ENCODE assay signal across 17 cellular contexts in the genomic region with DNA sequence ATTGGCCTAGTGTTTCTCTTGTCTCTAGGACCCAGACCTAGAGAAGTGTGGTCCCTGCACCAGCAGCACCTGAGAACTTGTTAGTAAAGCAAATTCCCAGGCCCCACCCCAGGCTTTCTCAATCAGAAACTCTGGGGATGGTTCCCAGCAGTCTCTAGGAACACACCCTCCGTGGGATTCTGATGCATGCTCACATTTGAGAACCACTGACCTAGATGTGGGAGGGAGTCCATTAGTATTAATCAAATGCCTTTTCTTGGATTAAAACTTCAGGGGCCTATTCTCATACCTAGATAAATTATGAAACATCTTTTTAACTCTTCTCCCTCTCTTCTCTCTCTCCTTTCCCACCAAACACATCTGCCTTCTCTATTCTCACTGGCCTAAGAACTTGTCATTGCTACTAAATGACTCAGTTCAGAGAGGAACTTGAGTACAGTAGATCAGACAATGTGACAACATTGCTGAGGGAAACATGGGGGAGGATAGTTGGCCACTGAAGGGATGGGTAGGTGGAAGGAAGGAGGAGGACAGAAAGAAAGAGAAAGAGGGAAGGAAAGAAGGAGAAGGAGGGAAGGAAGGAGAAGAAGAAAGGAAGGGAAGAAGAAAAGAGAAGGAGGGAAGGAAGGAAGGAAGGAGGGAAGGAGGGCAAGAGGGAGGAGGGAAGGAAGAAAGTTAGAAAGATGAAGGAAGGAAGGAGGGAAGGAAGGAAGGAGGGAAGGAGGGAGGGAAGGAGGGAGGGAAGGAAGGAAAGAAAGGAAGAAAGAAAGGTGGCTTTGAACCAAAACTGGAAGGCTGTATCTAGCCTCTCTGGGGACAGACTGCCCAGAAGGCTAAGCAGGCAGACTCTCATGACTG.
DNase-seq lines count a peak whose midpoint lies in the region; ATAC-seq and TF ChIP-seq lines count a peak whose summit lies in the region.
"Had no signal": no experiment of that assay in that cellular context is flagged by ENCODE, and none has a peak within 500 bp of the region (broad histone marks: within the 10 kb centered on the region; RNA-seq: fewer than 3 reads in every experiment).

No MANE protein-coding gene starts in this region.

- H3K79me2 ChIP-seq in PC-9 (ENCODE audit: low read depth), result peaks cover 23% of the 10 kb centered on the region; the same call in 1 of the 2 replicates

- no peaks in the 10 kb centered on the region for H3F3A ChIP-seq in PC-9 (ENCODE audit: insufficient read depth, low read depth)

- no peak overlapping the region for H2AFZ ChIP-seq in PC-9
- H2AFZ ChIP-seq: neural progenitor cell had no signal

- POLR2A ChIA-PET in PC-9 (lab: Charles Lee; ENCODE audit: unreplicated experiment), result no interaction called here

- H4K20me1 ChIP-seq in PC-9 (ENCODE audit: insufficient read depth), result no peaks in the 10 kb centered on the region

- peak overlapping the region; percentile 29; the same call in 1 of the 2 replicates for H3K27ac ChIP-seq in PC-9
- H3K27ac ChIP-seq in dorsolateral prefrontal cortex, result peak overlapping the region in 55 of 59 donors; percentile 1 to 90 (median 72)
- no peak overlapping the region for H3K27ac ChIP-seq in colonic mucosa
- no peak overlapping the region for H3K27ac ChIP-seq in SJCRH30
- H3K27ac ChIP-seq: neural progenitor cell, RWPE1 had no signal

- ATAC-seq in activated T-cell treated with anti-CD3 and anti-CD28 coated beads, Interleukin-2, amount 50 U/mL, for 72 hours (replicated peaks in 1 of 2), result peak; percentile 52 to 83
- ATAC-seq in stimulated activated naive B cell treated with anti-CD40 and anti-IgM and Interleukin-4, amounts not matched to agents 10 μg/mL and 1 μg/mL and 100 μg/mL, for 72 hours (replicated peaks), result peak in 1 of 2 donors; percentile 38
- ATAC-seq: left colon had no signal

- 0 out of 2 replicates have a peak, but pooled peaks cover 6% of the 10 kb centered on the region for H3K36me3 ChIP-seq in PC-9 (ENCODE audit: low read depth)
- H3K36me3 ChIP-seq in colonic mucosa, result no peaks in the 10 kb centered on the region
- H3K36me3 ChIP-seq in SJCRH30, result peaks cover 20% of the 10 kb centered on the region
- H3K36me3 ChIP-seq: neural progenitor cell had no signal

- H3K4me2 ChIP-seq in PC-9, result no peak overlapping the region
- H3K4me2 ChIP-seq: neural progenitor cell had no signal

- CTCF ChIA-PET in PC-9 (lab: Charles Lee), result no interaction called here

- BruUV-seq in PC-9 (replicated peaks; lab: Mats Ljungman, UMichigan), result no TSS peak

- peaks cover 0 to 4% of the 10 kb centered on the region in 2 donors for H3K9me3 Mint-ChIP-seq in activated T-cell treated with anti-CD3 and anti-CD28 coated beads, Interleukin-2, amount 50 U/mL, for 72 hours
- peaks cover 0 to 3% of the 10 kb centered on the region in 2 donors for H3K9me3 Mint-ChIP-seq in stimulated activated naive B cell treated with anti-CD40 and anti-IgM and Interleukin-4, amounts not matched to agents 10 μg/mL and 1 μg/mL and 100 μg/mL, for 72 hours
- H3K9me3 Mint-ChIP-seq: neural progenitor cell had no signal

- H3K4me1 Mint-ChIP-seq in activated T-cell treated with anti-CD3 and anti-CD28 coated beads, Interleukin-2, amount 50 U/mL, for 72 hours (ENCODE audit: low read depth), result peaks cover 52% of the 10 kb centered on the region
- peaks cover 11 to 35% of the 10 kb centered on the region in 2 donors for H3K4me1 Mint-ChIP-seq in stimulated activated naive B cell treated with anti-CD40 and anti-IgM and Interleukin-4, amounts not matched to agents 10 μg/mL and 1 μg/mL and 100 μg/mL, for 72 hours
- H3K4me1 Mint-ChIP-seq: neural progenitor cell had no signal

- TF ChIP-seq CTCF in PC-9 (conservative IDR thresholded peaks at IDR 0.05), result no peak
- TF ChIP-seq CTCF in dorsolateral prefrontal cortex (IDR thresholded peaks at IDR 0.05 in 54 of 56, conservative IDR thresholded peaks at IDR 0.05 in 2 of 56; ENCODE audit: low read depth in 1 of 56, partially characterized antibody in 56 of 56), result no peak
- TF ChIP-seq CTCF in colonic mucosa (IDR thresholded peaks at IDR 0.05), result no peak

- H3K36me3 Mint-ChIP-seq in activated T-cell treated with anti-CD3 and anti-CD28 coated beads, Interleukin-2, amount 50 U/mL, for 72 hours (ENCODE audit: insufficient read depth in 2 of 2), result peaks cover 5 to 11% of the 10 kb centered on the region in 2 donors
- H3K36me3 Mint-ChIP-seq in stimulated activated naive B cell treated with anti-CD40 and anti-IgM and Interleukin-4, amounts not matched to agents 10 μg/mL and 1 μg/mL and 100 μg/mL, for 72 hours, result peaks cover 35 to 40% of the 10 kb centered on the region in 2 donors
- H3K36me3 Mint-ChIP-seq: neural progenitor cell had no signal

- H3K27me3 ChIP-seq in PC-9 (ENCODE audit: insufficient read depth, low read depth), result no peaks in the 10 kb centered on the region
- peaks cover 0 to 49% (median 5%) of the 10 kb centered on the region in 45 donors for H3K27me3 ChIP-seq in dorsolateral prefrontal cortex
- H3K27me3 ChIP-seq in colonic mucosa, result no peaks in the 10 kb centered on the region
- no peaks in the 10 kb centered on the region for H3K27me3 ChIP-seq in SJCRH30
- H3K27me3 ChIP-seq: neural progenitor cell had no signal

- no peak overlapping the region for H3K9ac ChIP-seq in colonic mucosa (ENCODE audit: low read depth in 2 of 2, low read length in 2 of 2)
- H3K9ac ChIP-seq: neural progenitor cell had no signal

- H3K4me1 ChIP-seq in PC-9 (replicated peaks; ENCODE audit: insufficient read depth) (no peaks in the 10 kb centered on the region), colonic mucosa (no peaks in the 10 kb centered on the region), SJCRH30 (peaks cover 9% of the 10 kb centered on the region)

- H3K27me3 Mint-ChIP-seq in activated T-cell treated with anti-CD3 and anti-CD28 coated beads, Interleukin-2, amount 50 U/mL, for 72 hours (ENCODE audit: low read depth), result peaks cover 11% of the 10 kb centered on the region
- peaks cover 0 to 3% of the 10 kb centered on the region in 2 donors for H3K27me3 Mint-ChIP-seq in stimulated activated naive B cell treated with anti-CD40 and anti-IgM and Interleukin-4, amounts not matched to agents 10 μg/mL and 1 μg/mL and 100 μg/mL, for 72 hours
- H3K27me3 Mint-ChIP-seq: B cell had no signal

- no peaks in the 10 kb centered on the region for H3K9me3 ChIP-seq in PC-9 (ENCODE audit: insufficient read depth, low read depth)
- no peaks in the 10 kb centered on the region for H3K9me3 ChIP-seq in colonic mucosa
- H3K9me3 ChIP-seq in SJCRH30 (replicated peaks), result no peaks in the 10 kb centered on the region

- DNase-seq in activated T-cell treated with anti-CD3 and anti-CD28 coated beads, Interleukin-2, amount 50 U/mL, for 72 hours, result no peak
- DNase-seq in activated T-cell treated with anti-CD3 and anti-CD28 coated beads, Interleukin-2, amount 50 U/mL, for 48 hours, result no peak
- DNase-seq in PC-9 (no peak), dorsolateral prefrontal cortex (no peak), NAMALWA (ENCODE audit: low spot score) (no peak), colonic mucosa (no peak), SJCRH30 (no peak)
- DNase-seq in stimulated activated naive B cell treated with anti-CD40 and anti-IgM and Interleukin-4, amounts not matched to agents 10 μg/mL and 1 μg/mL and 100 μg/mL, for 72 hours, result no peak
- DNase-seq: activated gamma-delta T cell; glutamatergic neuron; left colon; MM.1S; NCI-H510A; stimulated activated CD8-positive, alpha-beta memory T cell treated with anti-CD3 and anti-CD28 coated beads, Interleukin-4, amount 100 ng/mL, for 48 hours had no signal

- intact Hi-C loops in PC-9 (cut with micrococcal nuclease; ENCODE audit: unreplicated experiment) (loop anchor here (2.0 kb wide), 1 partner anchor 23 kb away; no protein-coding TSS in a partner anchor), dorsolateral prefrontal cortex (cut with DNase I) (no loop called here), colonic mucosa (cut with DNase I) (no loop called here)

- H3K4me3 ChIP-seq in PC-9, result no peak overlapping the region
- no peak overlapping the region for H3K4me3 ChIP-seq in dorsolateral prefrontal cortex
- no peak overlapping the region for H3K4me3 ChIP-seq in colonic mucosa
- H3K4me3 ChIP-seq in SJCRH30, result no peak overlapping the region
- H3K4me3 ChIP-seq: neural progenitor cell had no signal

- H3K27ac Mint-ChIP-seq in activated T-cell treated with anti-CD3 and anti-CD28 coated beads, Interleukin-2, amount 50 U/mL, for 72 hours, result peak overlapping the region; percentile 1
- H3K27ac Mint-ChIP-seq in stimulated activated naive B cell treated with anti-CD40 and anti-IgM and Interleukin-4, amounts not matched to agents 10 μg/mL and 1 μg/mL and 100 μg/mL, for 72 hours, result peak overlapping the region; percentile 82
- H3K27ac Mint-ChIP-seq: B cell, neural progenitor cell had no signal

- H3K9me2 ChIP-seq in PC-9 (ENCODE audit: insufficient read depth), result no peaks in the 10 kb centered on the region

- H3K4me3 Mint-ChIP-seq in activated T-cell treated with anti-CD3 and anti-CD28 coated beads, Interleukin-2, amount 50 U/mL, for 72 hours, result peak overlapping the region; percentile 2 to 69
- no peak overlapping the region for H3K4me3 Mint-ChIP-seq in stimulated activated naive B cell treated with anti-CD40 and anti-IgM and Interleukin-4, amounts not matched to agents 10 μg/mL and 1 μg/mL and 100 μg/mL, for 72 hours
- H3K4me3 Mint-ChIP-seq: B cell, neural progenitor cell had no signal

Comparison
In these comparisons a context has a peak if more than half of its experiments do, and no peak if none do; other contexts are left out.
1. H3K4me3 Mint-ChIP-seq: peak in activated T-cell treated with anti-CD3 and anti-CD28 coated beads, Interleukin-2, amount 50 U/mL, for 72 hours (2 of 2); none in stimulated activated naive B cell treated with anti-CD40 and anti-IgM and Interleukin-4, amounts not matched to agents 10 μg/mL and 1 μg/mL and 100 μg/mL, for 72 hours (0 of 2).
2. H3K27ac ChIP-seq: peak in PC-9 (single experiment) and dorsolateral prefrontal cortex (55 of 59); none in colonic mucosa (single experiment) and SJCRH30 (single experiment).